ENCODE assay signal across 24 cellular contexts in the genomic region with DNA sequence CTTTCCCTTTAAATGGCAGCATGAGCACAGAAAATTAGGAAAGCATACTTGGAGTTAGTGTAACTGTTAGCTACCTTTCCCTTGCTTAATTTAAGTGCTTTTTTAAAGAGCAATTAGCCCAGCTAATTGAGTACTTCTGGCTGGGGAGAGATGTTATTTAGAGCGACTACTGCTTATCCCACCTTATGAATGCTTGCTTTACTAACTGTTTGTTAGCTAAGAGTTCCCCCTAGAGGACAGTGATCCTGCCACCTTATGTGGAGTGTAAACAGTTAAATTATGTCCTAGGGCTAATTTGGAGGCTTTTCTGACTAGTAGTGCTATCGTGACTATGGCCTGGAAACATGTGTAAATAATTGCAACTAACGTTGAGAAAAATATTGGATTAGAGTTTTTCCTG.
DNase-seq lines count a peak whose midpoint lies in the region; ATAC-seq and TF ChIP-seq lines count a peak whose summit lies in the region.
"Had no signal": no experiment of that assay in that cellular context is flagged by ENCODE, and none has a peak within 500 bp of the region (broad histone marks: within the 10 kb centered on the region; RNA-seq: fewer than 3 reads in every experiment).

No MANE protein-coding gene starts in this region.

- no peak overlapping the region for H3K4ac ChIP-seq in H9 (ENCODE audit: low read depth, low read length)

- H4K8ac ChIP-seq in H9 (replicated peaks; ENCODE audit: insufficient read length, low read depth, low read length): no peak overlapping the region

- DNase-seq in NCI-H82 (lab: John Stamatoyannopoulos, UW) (peak; percentile 15), NCI-H82 treated with DMSO at 0.1 percent for 48 hours (lab: John Stamatoyannopoulos, UW; ENCODE audit: unreplicated experiment) (no peak), H9 (no peak), NCI-H460 (ENCODE audit: extremely low read depth, low read depth) (peak; percentile 2), endodermal cell (no peak), NCI-H2081 (lab: John Stamatoyannopoulos, UW) (no peak)
- DNase-seq: ACHN; activated CD4-positive, alpha-beta T cell treated with anti-CD3 and anti-CD28 coated beads for 36 hours; DMS79; effector memory CD8-positive, alpha-beta T cell; heart right ventricle; immature natural killer cell; left ventricle myocardium inferior; mucosa of descending colon; NCI-H187 treated with DMSO at 0.1 percent for 48 hours; NCI-H446 treated with DMSO at 0.1 percent for 48 hours; stimulated activated CD4-positive, alpha-beta T cell treated with anti-CD3 and anti-CD28 coated beads, Interleukin-2, amount 100 ng/mL, for 48 hours; stomach; T1000; upper lobe of left lung had no signal

- no peak overlapping the region for H3K18ac ChIP-seq in H9 (ENCODE audit: insufficient read length, low read depth, low read length)

- H3K4me3 Mint-ChIP-seq in H9 (no peak overlapping the region), endodermal cell (no peak overlapping the region)
- H3K4me3 Mint-ChIP-seq: activated CD4-positive, alpha-beta T cell treated with anti-CD3 and anti-CD28 coated beads for 36 hours; activated naive CD8-positive, alpha-beta T cell; effector memory CD8-positive, alpha-beta T cell; immature natural killer cell; neural crest cell had no signal

- H3K79me1 ChIP-seq in H9 (ENCODE audit: insufficient read depth, low read depth, low read length, poor library complexity, severe bottlenecking): no peaks in the 10 kb centered on the region

- H3K27me3 Mint-ChIP-seq in H9 (ENCODE audit: low read depth) (no peaks in the 10 kb centered on the region), endodermal cell (ENCODE audit: insufficient read depth) (no peaks in the 10 kb centered on the region)
- H3K27me3 Mint-ChIP-seq: activated CD4-positive, alpha-beta T cell treated with anti-CD3 and anti-CD28 coated beads for 36 hours; activated naive CD8-positive, alpha-beta T cell; effector memory CD8-positive, alpha-beta T cell had no signal

- H4K20me1 ChIP-seq in H9 (ENCODE audit: control insufficient read depth, insufficient read depth, insufficient read length): no peaks in the 10 kb centered on the region

- H3K9me3 Mint-ChIP-seq in H9 (peaks cover 38 to 54% of the 10 kb centered on the region in 2 experiments), endodermal cell (peaks cover 39% of the 10 kb centered on the region)

- H2BK15ac ChIP-seq in H9 (ENCODE audit: low read depth, low read length): no peak overlapping the region

- H3K36me3 Mint-ChIP-seq in H9 (ENCODE audit: insufficient read depth in 1 of 3, low read depth in 3 of 3) (peaks cover 23 to 46% (median 25%) of the 10 kb centered on the region in 3 experiments), endodermal cell (ENCODE audit: low read depth) (peaks cover 8% of the 10 kb centered on the region)
- H3K36me3 Mint-ChIP-seq: activated naive CD8-positive, alpha-beta T cell; immature natural killer cell had no signal

- H3K23me2 ChIP-seq in H9 (ENCODE audit: insufficient read length, low read depth, low read length, poor library complexity, severe bottlenecking): no peaks in the 10 kb centered on the region

- H4K91ac ChIP-seq in H9 (ENCODE audit: insufficient read length, low read depth, low read length): no peak overlapping the region

- no peak overlapping the region for H2AK5ac ChIP-seq in H9 (ENCODE audit: insufficient read length, low read length)

- H2BK5ac ChIP-seq in H9 (ENCODE audit: insufficient read length, low read length): no peak overlapping the region

- no peak overlapping the region for H4K5ac ChIP-seq in H9 (ENCODE audit: insufficient read length, low read depth, low read length)

- no peak overlapping the region for H2BK12ac ChIP-seq in H9 (ENCODE audit: insufficient read length, low read depth, low read length)

- H3K27ac ChIP-seq in H9 (ENCODE audit: insufficient read length, low read depth, low read length) (no peak overlapping the region), endodermal cell (ENCODE audit: low read depth, low read length) (no peak overlapping the region)
- H3K27ac ChIP-seq: heart right ventricle, left ventricle myocardium inferior, stomach, upper lobe of left lung had no signal

- no peak overlapping the region for H2AFZ ChIP-seq in H9 (ENCODE audit: low read length)

- no peak overlapping the region for H3K23ac ChIP-seq in H9 (ENCODE audit: insufficient read length, low read depth, low read length)

- H2BK120ac ChIP-seq in H9 (ENCODE audit: low read depth, low read length, poor library complexity, severe bottlenecking): no peak overlapping the region

- no peak overlapping the region for H2BK20ac ChIP-seq in H9 (ENCODE audit: low read depth, low read length, poor library complexity, severe bottlenecking)

- H3K27ac Mint-ChIP-seq in H9: no peak overlapping the region
- no peak overlapping the region for H3K27ac Mint-ChIP-seq in endodermal cell
- H3K27ac Mint-ChIP-seq: activated CD4-positive, alpha-beta T cell treated with anti-CD3 and anti-CD28 coated beads for 36 hours; activated naive CD8-positive, alpha-beta T cell; effector memory CD8-positive, alpha-beta T cell; immature natural killer cell had no signal

- H3K27me3 ChIP-seq in H9 (ENCODE audit: insufficient read depth, low read length) (no peaks in the 10 kb centered on the region), endodermal cell (ENCODE audit: control insufficient read depth, insufficient read depth, low read length, poor library complexity, severe bottlenecking) (no peaks in the 10 kb centered on the region)
- H3K27me3 ChIP-seq: heart right ventricle, stomach, upper lobe of left lung had no signal

- TF ChIP-seq CTCF in H9 (conservative IDR thresholded peaks at IDR 0.05) (peak; percentile 45; the same call in 2 of the 3 replicates), endodermal cell (conservative IDR thresholded peaks at IDR 0.05) (peak; percentile 44)

- H3K9ac ChIP-seq in H9 (ENCODE audit: extremely low read depth, insufficient read length, low read length) (no peak overlapping the region), endodermal cell (ENCODE audit: extremely low read depth, low read length, poor library complexity, severe bottlenecking) (no peak overlapping the region)

- H3T11ph ChIP-seq in H9 (ENCODE audit: low read length): no peak overlapping the region

- no peaks in the 10 kb centered on the region for H3K79me2 ChIP-seq in H9 (ENCODE audit: insufficient read depth, low read length)

- H3K4me3 ChIP-seq in endodermal cell (ENCODE audit: low read length): no peak overlapping the region
- H3K4me3 ChIP-seq: heart right ventricle, left ventricle myocardium inferior, mucosa of descending colon, stomach, upper lobe of left lung had no signal

- H3K4me1 Mint-ChIP-seq in H9 (no peaks in the 10 kb centered on the region), endodermal cell (no peaks in the 10 kb centered on the region)
- H3K4me1 Mint-ChIP-seq: activated CD4-positive, alpha-beta T cell treated with anti-CD3 and anti-CD28 coated beads for 36 hours; immature natural killer cell; neural crest cell had no signal

- ATAC-seq in GM21515 (IDR thresholded peaks at IDR 0.05; ENCODE audit: unreplicated experiment) (no peak), HG03108 (IDR thresholded peaks at IDR 0.05; ENCODE audit: unreplicated experiment) (no peak)
- ATAC-seq: activated CD4-positive, alpha-beta T cell treated with anti-CD3 and anti-CD28 coated beads for 36 hours; effector memory CD8-positive, alpha-beta T cell; heart right ventricle; mucosa of descending colon had no signal

- no CpG with 5 or more reads among the region's 3 CpGs for WGBS in H9 (ENCODE audit: extremely low coverage, insufficient read length, low lambda C conversion rate)
- WGBS in endodermal cell (ENCODE audit: insufficient coverage in 1 of 2, insufficient read length in 1 of 2), 2 experiments: 86 to 100% methylated on average over 2 to 3 of the region's 3 CpGs

- H3K4me1 ChIP-seq in H9 (ENCODE audit: insufficient read depth, low read length): no peaks in the 10 kb centered on the region
- H3K4me1 ChIP-seq in endodermal cell (ENCODE audit: control insufficient read depth, insufficient read depth, low read length): no peaks in the 10 kb centered on the region
- H3K4me1 ChIP-seq: heart right ventricle, left ventricle myocardium inferior, stomach, upper lobe of left lung had no signal

- H3K14ac ChIP-seq in H9 (ENCODE audit: insufficient read depth, low read length): no peak overlapping the region

- no peak overlapping the region for H3K56ac ChIP-seq in H9 (ENCODE audit: insufficient read length, low read depth, low read length)

- no peak overlapping the region for H3K4me2 ChIP-seq in H9 (ENCODE audit: insufficient read depth, insufficient read length, low read length)

- peaks cover 28% of the 10 kb centered on the region for H3K9me3 ChIP-seq in H9 (ENCODE audit: control insufficient read depth, low read depth, low read length)
- peaks cover 48% of the 10 kb centered on the region for H3K9me3 ChIP-seq in endodermal cell (ENCODE audit: control insufficient read depth, low read length)

- no peaks in the 10 kb centered on the region for H3K36me3 ChIP-seq in endodermal cell (ENCODE audit: control insufficient read depth, insufficient read depth, low read length)
- H3K36me3 ChIP-seq: heart right ventricle, left ventricle myocardium inferior, stomach, upper lobe of left lung had no signal

Comparison
In these comparisons a context has a peak if more than half of its experiments do, and no peak if none do; other contexts are left out.
1. DNase-seq: peak in NCI-H82 (single experiment) and NCI-H460 (single experiment); none in NCI-H82 treated with DMSO at 0.1 percent for 48 hours (single experiment), H9 (single experiment), endodermal cell (single experiment) and NCI-H2081 (0 of 2).